8 cellular contexts compared by ENCODE assay signal in the genomic region with DNA sequence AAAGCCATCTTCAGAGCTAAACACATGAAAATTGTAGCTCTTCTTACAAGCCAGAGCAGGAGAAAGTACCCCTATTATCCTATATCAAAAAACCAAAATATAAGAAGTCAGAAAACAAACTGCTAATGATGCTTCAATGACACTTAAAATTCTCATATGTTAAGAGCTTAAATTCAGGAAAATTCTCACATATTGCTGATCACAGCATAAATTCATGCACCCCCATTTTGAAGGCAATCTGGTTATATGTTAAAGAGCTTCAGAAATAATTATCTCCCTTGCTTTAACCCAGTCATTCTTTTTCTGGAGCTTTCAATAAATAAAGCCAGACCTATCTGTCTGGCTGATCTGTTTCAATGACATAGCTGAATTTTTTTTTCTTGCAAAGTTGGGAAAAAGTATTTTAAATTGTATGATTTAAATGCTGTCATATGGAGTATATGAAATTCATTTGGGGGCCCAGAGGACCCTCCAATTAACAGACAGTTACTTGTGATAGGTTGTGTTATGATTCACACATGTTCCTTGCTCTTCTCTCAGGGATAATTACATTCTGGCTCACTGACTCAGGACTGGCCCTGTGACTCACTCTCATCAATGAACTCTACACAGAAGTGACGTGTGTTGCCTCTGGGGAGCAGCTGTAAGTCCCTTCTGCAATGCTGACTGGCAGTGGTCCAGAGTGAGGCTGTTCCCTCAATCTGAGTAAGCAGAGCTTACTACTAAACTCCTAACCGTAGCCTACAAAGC.
A peak's percentile ranks its signal among the peaks of the same experiment; 100 is the strongest.
DNase-seq lines count a peak whose midpoint lies in the region; ATAC-seq and TF ChIP-seq lines count a peak whose summit lies in the region.

No MANE protein-coding gene starts in this region.

- no peaks in the 10 kb centered on the region for H3K23me2 ChIP-seq in H9 (ENCODE audit: insufficient read length, low read depth, low read length, poor library complexity, severe bottlenecking)

- H4K8ac ChIP-seq in H9 (replicated peaks; ENCODE audit: insufficient read length, low read depth, low read length) = no peak overlapping the region

- H3K27me3 ChIP-seq in H9 (ENCODE audit: insufficient read depth, low read length) = no peaks in the 10 kb centered on the region

- no peak overlapping the region for H3K4me2 ChIP-seq in H9 (ENCODE audit: insufficient read depth, insufficient read length, low read length)

- H2BK120ac ChIP-seq in H9 (ENCODE audit: low read depth, low read length, poor library complexity, severe bottlenecking) = no peak overlapping the region

- H3K27me3 Mint-ChIP-seq in H9 (ENCODE audit: low read depth) = no peaks in the 10 kb centered on the region

- H4K5ac ChIP-seq in H9 (ENCODE audit: insufficient read length, low read depth, low read length) = peak overlapping the region; percentile 51

- no peak overlapping the region for H3K9ac ChIP-seq in H9 (ENCODE audit: extremely low read depth, insufficient read length, low read length)

- no peak overlapping the region for H2BK20ac ChIP-seq in H9 (ENCODE audit: low read depth, low read length, poor library complexity, severe bottlenecking)

- no peak overlapping the region for H3K18ac ChIP-seq in H9 (ENCODE audit: insufficient read length, low read depth, low read length)

- H2AK5ac ChIP-seq in H9 (ENCODE audit: insufficient read length, low read length) = no peak overlapping the region

- no peak overlapping the region for H2BK12ac ChIP-seq in H9 (ENCODE audit: insufficient read length, low read depth, low read length)

- no peak overlapping the region for H3K4me3 Mint-ChIP-seq in H9

- H3K9me3 ChIP-seq in H9 (ENCODE audit: control insufficient read depth, low read depth, low read length) = no peaks in the 10 kb centered on the region

- no peak overlapping the region for H3T11ph ChIP-seq in H9 (ENCODE audit: low read length)

- H3K56ac ChIP-seq in H9 (ENCODE audit: insufficient read length, low read depth, low read length) = no peak overlapping the region

- no peak for TF ChIP-seq CTCF in H9 (conservative IDR thresholded peaks at IDR 0.05)

- no peak overlapping the region; a peak in 1 of 7 replicates for H3K27ac Mint-ChIP-seq in H9

- no peaks in the 10 kb centered on the region for H3K79me1 ChIP-seq in H9 (ENCODE audit: insufficient read depth, low read depth, low read length, poor library complexity, severe bottlenecking)

- H3K36me3 Mint-ChIP-seq in H9 (ENCODE audit: insufficient read depth in 1 of 3, low read depth in 3 of 3) = no peaks in the 10 kb centered on the region

- H2BK5ac ChIP-seq in H9 (ENCODE audit: insufficient read length, low read length) = no peak overlapping the region

- peak; percentile 99 for DNase-seq in Daoy (ENCODE audit: low read depth)
- no peak for DNase-seq in H9
- DNase-seq in LoVo (ENCODE audit: low spot score) = peak; percentile 90
- peak; percentile 100 for DNase-seq in RKO (ENCODE audit: low spot score)
- DNase-seq in myocyte (ENCODE audit: low read depth) = peak; percentile 100
- no peak for DNase-seq in germinal center (ENCODE audit: low spot score)
- no peak for DNase-seq in activated CD8-positive, alpha-beta memory T cell treated with anti-CD3 and anti-CD28 coated beads, Interleukin-2, amount 50 U/mL, for 48 hours

- no peak overlapping the region; the same call in 1 of the 2 replicates for H3K14ac ChIP-seq in H9 (ENCODE audit: insufficient read depth, low read length)

- no peaks in the 10 kb centered on the region for H3K79me2 ChIP-seq in H9 (ENCODE audit: insufficient read depth, low read length)

- no peak overlapping the region for H3K23ac ChIP-seq in H9 (ENCODE audit: insufficient read length, low read depth, low read length)

- H4K20me1 ChIP-seq in H9 (ENCODE audit: control insufficient read depth, insufficient read depth, insufficient read length) = no peaks in the 10 kb centered on the region

- WGBS in H9 (ENCODE audit: extremely low coverage, insufficient read length, low lambda C conversion rate) = no CpG with 5 or more reads among the region's 2 CpGs

- no peaks in the 10 kb centered on the region for H3K9me3 Mint-ChIP-seq in H9

- ATAC-seq in esophagus mucosa = peak; percentile 100

- peaks cover 12 to 16% of the 10 kb centered on the region in 2 experiments for H3K4me1 Mint-ChIP-seq in H9

- no peak overlapping the region for H2AFZ ChIP-seq in H9 (ENCODE audit: low read length)

- no peak overlapping the region for H2BK15ac ChIP-seq in H9 (ENCODE audit: low read depth, low read length)

- peaks cover 5% of the 10 kb centered on the region for H3K4me1 ChIP-seq in H9 (ENCODE audit: insufficient read depth, low read length)

- no peak overlapping the region for H3K27ac ChIP-seq in H9 (ENCODE audit: insufficient read length, low read depth, low read length)

- no peak overlapping the region for H4K91ac ChIP-seq in H9 (ENCODE audit: insufficient read length, low read depth, low read length)

- H3K4ac ChIP-seq in H9 (ENCODE audit: low read depth, low read length) = no peak overlapping the region

Comparison
In these comparisons a context has a peak if more than half of its experiments do, and no peak if none do; other contexts are left out.
1. DNase-seq: peak in Daoy (single experiment), LoVo (single experiment), RKO (single experiment) and myocyte (single experiment); none in H9 (single experiment), germinal center (single experiment) and activated CD8-positive, alpha-beta memory T cell treated with anti-CD3 and anti-CD28 coated beads, Interleukin-2, amount 50 U/mL, for 48 hours (single experiment).